ENCODE assay signal across 1 cellular context in genomic region chr6:73134588-73134987, GRCh38.
TF ChIP-seq lines count a peak whose summit lies in the region.

No MANE protein-coding gene starts in this region.

TF ChIP-seq in WTC11, 78 proteins besides CTCF, POLR2A, EP300 and RAD21 (continued from another document):
- TF ChIP-seq, protein P1, sequence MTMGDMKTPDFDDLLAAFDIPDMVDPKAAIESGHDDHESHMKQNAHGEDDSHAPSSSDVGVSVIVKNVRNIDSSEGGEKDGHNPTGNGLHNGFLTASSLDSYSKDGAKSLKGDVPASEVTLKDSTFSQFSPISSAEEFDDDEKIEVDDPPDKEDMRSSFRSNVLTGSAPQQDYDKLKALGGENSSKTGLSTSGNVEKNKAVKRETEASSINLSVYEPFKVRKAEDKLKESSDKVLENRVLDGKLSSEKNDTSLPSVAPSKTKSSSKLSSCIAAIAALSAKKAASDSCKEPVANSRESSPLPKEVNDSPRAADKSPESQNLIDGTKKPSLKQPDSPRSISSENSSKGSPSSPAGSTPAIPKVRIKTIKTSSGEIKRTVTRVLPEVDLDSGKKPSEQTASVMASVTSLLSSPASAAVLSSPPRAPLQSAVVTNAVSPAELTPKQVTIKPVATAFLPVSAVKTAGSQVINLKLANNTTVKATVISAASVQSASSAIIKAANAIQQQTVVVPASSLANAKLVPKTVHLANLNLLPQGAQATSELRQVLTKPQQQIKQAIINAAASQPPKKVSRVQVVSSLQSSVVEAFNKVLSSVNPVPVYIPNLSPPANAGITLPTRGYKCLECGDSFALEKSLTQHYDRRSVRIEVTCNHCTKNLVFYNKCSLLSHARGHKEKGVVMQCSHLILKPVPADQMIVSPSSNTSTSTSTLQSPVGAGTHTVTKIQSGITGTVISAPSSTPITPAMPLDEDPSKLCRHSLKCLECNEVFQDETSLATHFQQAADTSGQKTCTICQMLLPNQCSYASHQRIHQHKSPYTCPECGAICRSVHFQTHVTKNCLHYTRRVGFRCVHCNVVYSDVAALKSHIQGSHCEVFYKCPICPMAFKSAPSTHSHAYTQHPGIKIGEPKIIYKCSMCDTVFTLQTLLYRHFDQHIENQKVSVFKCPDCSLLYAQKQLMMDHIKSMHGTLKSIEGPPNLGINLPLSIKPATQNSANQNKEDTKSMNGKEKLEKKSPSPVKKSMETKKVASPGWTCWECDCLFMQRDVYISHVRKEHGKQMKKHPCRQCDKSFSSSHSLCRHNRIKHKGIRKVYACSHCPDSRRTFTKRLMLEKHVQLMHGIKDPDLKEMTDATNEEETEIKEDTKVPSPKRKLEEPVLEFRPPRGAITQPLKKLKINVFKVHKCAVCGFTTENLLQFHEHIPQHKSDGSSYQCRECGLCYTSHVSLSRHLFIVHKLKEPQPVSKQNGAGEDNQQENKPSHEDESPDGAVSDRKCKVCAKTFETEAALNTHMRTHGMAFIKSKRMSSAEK (CRISPR knock-in tag; IDR thresholded peaks at IDR 0.05; ENCODE audit: borderline replicate concordance), result no peak
- TF ChIP-seq, protein P2, sequence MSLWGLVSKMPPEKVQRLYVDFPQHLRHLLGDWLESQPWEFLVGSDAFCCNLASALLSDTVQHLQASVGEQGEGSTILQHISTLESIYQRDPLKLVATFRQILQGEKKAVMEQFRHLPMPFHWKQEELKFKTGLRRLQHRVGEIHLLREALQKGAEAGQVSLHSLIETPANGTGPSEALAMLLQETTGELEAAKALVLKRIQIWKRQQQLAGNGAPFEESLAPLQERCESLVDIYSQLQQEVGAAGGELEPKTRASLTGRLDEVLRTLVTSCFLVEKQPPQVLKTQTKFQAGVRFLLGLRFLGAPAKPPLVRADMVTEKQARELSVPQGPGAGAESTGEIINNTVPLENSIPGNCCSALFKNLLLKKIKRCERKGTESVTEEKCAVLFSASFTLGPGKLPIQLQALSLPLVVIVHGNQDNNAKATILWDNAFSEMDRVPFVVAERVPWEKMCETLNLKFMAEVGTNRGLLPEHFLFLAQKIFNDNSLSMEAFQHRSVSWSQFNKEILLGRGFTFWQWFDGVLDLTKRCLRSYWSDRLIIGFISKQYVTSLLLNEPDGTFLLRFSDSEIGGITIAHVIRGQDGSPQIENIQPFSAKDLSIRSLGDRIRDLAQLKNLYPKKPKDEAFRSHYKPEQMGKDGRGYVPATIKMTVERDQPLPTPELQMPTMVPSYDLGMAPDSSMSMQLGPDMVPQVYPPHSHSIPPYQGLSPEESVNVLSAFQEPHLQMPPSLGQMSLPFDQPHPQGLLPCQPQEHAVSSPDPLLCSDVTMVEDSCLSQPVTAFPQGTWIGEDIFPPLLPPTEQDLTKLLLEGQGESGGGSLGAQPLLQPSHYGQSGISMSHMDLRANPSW (CRISPR knock-in tag; conservative IDR thresholded peaks at IDR 0.05; ENCODE audit: low read depth), result no peak
- TF ChIP-seq MXD4 (CRISPR knock-in tag; IDR thresholded peaks at IDR 0.05; ENCODE audit: borderline replicate concordance) (no peak), NR1H2 (CRISPR knock-in tag; IDR thresholded peaks at IDR 0.05) (no peak), ELF4 (CRISPR knock-in tag; IDR thresholded peaks at IDR 0.05; ENCODE audit: low read depth) (no peak), ATF1 (CRISPR knock-in tag; IDR thresholded peaks at IDR 0.05) (no peak), ZNF121 (CRISPR knock-in tag; IDR thresholded peaks at IDR 0.05) (no peak), MYBL2 (CRISPR knock-in tag; IDR thresholded peaks at IDR 0.05) (no peak), ERG (CRISPR knock-in tag; IDR thresholded peaks at IDR 0.05) (peak; percentile 56; the same call in 1 of the 2 replicates), ZNF671 (CRISPR knock-in tag; IDR thresholded peaks at IDR 0.05) (no peak), EMX1 (CRISPR knock-in tag; IDR thresholded peaks at IDR 0.05) (peak; percentile 60; the same call in 1 of the 2 replicates), USF1 (CRISPR knock-in tag; IDR thresholded peaks at IDR 0.05) (no peak), NR3C1 (CRISPR knock-in tag; conservative IDR thresholded peaks at IDR 0.05; ENCODE audit: low read depth) (no peak), ZNF396 (CRISPR knock-in tag; IDR thresholded peaks at IDR 0.05; ENCODE audit: borderline replicate concordance) (no peak), OVOL2 (CRISPR knock-in tag; IDR thresholded peaks at IDR 0.05; ENCODE audit: borderline replicate concordance) (no peak), NFE2L1 (CRISPR knock-in tag; IDR thresholded peaks at IDR 0.05) (no peak), FOXP1 (CRISPR knock-in tag; IDR thresholded peaks at IDR 0.05; ENCODE audit: borderline replicate concordance) (no peak), SOX15 (CRISPR knock-in tag; IDR thresholded peaks at IDR 0.05) (no peak), SMAD4 (CRISPR knock-in tag; IDR thresholded peaks at IDR 0.05) (no peak), NFYB (CRISPR knock-in tag; conservative IDR thresholded peaks at IDR 0.05; ENCODE audit: low read depth) (no peak), PRRX2 (CRISPR knock-in tag; IDR thresholded peaks at IDR 0.05) (no peak), E2F1 (CRISPR knock-in tag; IDR thresholded peaks at IDR 0.05) (no peak), TP53 (CRISPR knock-in tag; IDR thresholded peaks at IDR 0.05) (no peak)
- TF ChIP-seq, protein P3, sequence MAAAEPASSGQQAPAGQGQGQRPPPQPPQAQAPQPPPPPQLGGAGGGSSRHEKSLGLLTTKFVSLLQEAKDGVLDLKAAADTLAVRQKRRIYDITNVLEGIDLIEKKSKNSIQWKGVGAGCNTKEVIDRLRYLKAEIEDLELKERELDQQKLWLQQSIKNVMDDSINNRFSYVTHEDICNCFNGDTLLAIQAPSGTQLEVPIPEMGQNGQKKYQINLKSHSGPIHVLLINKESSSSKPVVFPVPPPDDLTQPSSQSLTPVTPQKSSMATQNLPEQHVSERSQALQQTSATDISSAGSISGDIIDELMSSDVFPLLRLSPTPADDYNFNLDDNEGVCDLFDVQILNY (CRISPR knock-in tag; IDR thresholded peaks at IDR 0.05), result no peak
- TF ChIP-seq, protein P4, sequence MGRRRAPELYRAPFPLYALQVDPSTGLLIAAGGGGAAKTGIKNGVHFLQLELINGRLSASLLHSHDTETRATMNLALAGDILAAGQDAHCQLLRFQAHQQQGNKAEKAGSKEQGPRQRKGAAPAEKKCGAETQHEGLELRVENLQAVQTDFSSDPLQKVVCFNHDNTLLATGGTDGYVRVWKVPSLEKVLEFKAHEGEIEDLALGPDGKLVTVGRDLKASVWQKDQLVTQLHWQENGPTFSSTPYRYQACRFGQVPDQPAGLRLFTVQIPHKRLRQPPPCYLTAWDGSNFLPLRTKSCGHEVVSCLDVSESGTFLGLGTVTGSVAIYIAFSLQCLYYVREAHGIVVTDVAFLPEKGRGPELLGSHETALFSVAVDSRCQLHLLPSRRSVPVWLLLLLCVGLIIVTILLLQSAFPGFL (CRISPR knock-in tag; IDR thresholded peaks at IDR 0.05; ENCODE audit: borderline replicate concordance), result no peak
- TF ChIP-seq, protein P5, sequence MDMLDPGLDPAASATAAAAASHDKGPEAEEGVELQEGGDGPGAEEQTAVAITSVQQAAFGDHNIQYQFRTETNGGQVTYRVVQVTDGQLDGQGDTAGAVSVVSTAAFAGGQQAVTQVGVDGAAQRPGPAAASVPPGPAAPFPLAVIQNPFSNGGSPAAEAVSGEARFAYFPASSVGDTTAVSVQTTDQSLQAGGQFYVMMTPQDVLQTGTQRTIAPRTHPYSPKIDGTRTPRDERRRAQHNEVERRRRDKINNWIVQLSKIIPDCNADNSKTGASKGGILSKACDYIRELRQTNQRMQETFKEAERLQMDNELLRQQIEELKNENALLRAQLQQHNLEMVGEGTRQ (CRISPR knock-in tag; IDR thresholded peaks at IDR 0.05), result no peak
- TF ChIP-seq, protein P6, sequence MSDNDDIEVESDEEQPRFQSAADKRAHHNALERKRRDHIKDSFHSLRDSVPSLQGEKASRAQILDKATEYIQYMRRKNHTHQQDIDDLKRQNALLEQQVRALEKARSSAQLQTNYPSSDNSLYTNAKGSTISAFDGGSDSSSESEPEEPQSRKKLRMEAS (CRISPR knock-in tag; IDR thresholded peaks at IDR 0.05), result peak; percentile 88; the same call in 1 of the 2 replicates
- TF ChIP-seq, protein P7, sequence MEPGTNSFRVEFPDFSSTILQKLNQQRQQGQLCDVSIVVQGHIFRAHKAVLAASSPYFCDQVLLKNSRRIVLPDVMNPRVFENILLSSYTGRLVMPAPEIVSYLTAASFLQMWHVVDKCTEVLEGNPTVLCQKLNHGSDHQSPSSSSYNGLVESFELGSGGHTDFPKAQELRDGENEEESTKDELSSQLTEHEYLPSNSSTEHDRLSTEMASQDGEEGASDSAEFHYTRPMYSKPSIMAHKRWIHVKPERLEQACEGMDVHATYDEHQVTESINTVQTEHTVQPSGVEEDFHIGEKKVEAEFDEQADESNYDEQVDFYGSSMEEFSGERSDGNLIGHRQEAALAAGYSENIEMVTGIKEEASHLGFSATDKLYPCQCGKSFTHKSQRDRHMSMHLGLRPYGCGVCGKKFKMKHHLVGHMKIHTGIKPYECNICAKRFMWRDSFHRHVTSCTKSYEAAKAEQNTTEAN (CRISPR knock-in tag; IDR thresholded peaks at IDR 0.05), result no peak
- TF ChIP-seq, protein P8, sequence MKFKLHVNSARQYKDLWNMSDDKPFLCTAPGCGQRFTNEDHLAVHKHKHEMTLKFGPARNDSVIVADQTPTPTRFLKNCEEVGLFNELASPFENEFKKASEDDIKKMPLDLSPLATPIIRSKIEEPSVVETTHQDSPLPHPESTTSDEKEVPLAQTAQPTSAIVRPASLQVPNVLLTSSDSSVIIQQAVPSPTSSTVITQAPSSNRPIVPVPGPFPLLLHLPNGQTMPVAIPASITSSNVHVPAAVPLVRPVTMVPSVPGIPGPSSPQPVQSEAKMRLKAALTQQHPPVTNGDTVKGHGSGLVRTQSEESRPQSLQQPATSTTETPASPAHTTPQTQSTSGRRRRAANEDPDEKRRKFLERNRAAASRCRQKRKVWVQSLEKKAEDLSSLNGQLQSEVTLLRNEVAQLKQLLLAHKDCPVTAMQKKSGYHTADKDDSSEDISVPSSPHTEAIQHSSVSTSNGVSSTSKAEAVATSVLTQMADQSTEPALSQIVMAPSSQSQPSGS (CRISPR knock-in tag; IDR thresholded peaks at IDR 0.05; ENCODE audit: borderline replicate concordance, low read depth), result no peak
